In genomic region chr7:130356121-130356759, GRCh38 we compare ENCODE assay signal across 10 cellular contexts. TPM values are rescaled to one million over a fixed set of nuclear protein-coding genes. Genes with fewer than 3 reads are reported as not detected.
A peak's percentile ranks its signal among the peaks of the same experiment; 100 is the strongest.
DNase-seq lines count a peak whose midpoint lies in the region; ATAC-seq lines count a peak whose summit lies in the region.
"Had no signal": no experiment of that assay in that cellular context is flagged by ENCODE, and none has a peak within 500 bp of the region (broad histone marks: within the 10 kb centered on the region; RNA-seq: fewer than 3 reads in every experiment).

No MANE protein-coding gene starts in this region.

- H3K4me3 ChIP-seq in duodenal mucosa (ENCODE audit: low read depth in 1 of 2, low read length in 2 of 2): no peak overlapping the region
- no peak overlapping the region for H3K4me3 ChIP-seq in mesodermal cell (ENCODE audit: extremely low read depth, insufficient read depth, low read length, poor library complexity, severe bottlenecking)
- no peak overlapping the region for H3K4me3 ChIP-seq in aorta (ENCODE audit: low read length in 2 of 2)

- WGBS in mesodermal cell (ENCODE audit: insufficient coverage in 2 of 2), 2 experiments: 12 to 24% methylated on average over 5 to 6 of the region's 8 CpGs
- WGBS in aorta, 2 donors: 35 to 48% methylated on average over 8 of the region's 8 CpGs

- intact Hi-C loops in aorta (cut with DNase I): no loop called here

- peaks cover 0 to 9% of the 10 kb centered on the region in 2 donors for H3K4me1 ChIP-seq in duodenal mucosa (ENCODE audit: control insufficient read depth in 1 of 2, insufficient read depth in 2 of 2, low read length in 2 of 2)
- peaks cover 41% of the 10 kb centered on the region for H3K4me1 ChIP-seq in mesodermal cell (ENCODE audit: control insufficient read depth, insufficient read depth, low read length, poor library complexity, severe bottlenecking)
- no peaks in the 10 kb centered on the region for H3K4me1 ChIP-seq in aorta (ENCODE audit: control insufficient read depth in 1 of 2, insufficient read depth in 2 of 2, low read length in 2 of 2)

- H3K36me3 ChIP-seq in duodenal mucosa (ENCODE audit: control insufficient read depth in 1 of 2, insufficient read depth in 2 of 2, low read length in 2 of 2) (no peaks in the 10 kb centered on the region), mesodermal cell (ENCODE audit: control insufficient read depth, insufficient read depth, low read length) (no peaks in the 10 kb centered on the region), aorta (ENCODE audit: control insufficient read depth in 1 of 2, insufficient read depth in 2 of 2, low read length in 1 of 2) (no peaks in the 10 kb centered on the region)

- H3K9me3 ChIP-seq in duodenal mucosa (ENCODE audit: control insufficient read depth in 1 of 2, low read length in 2 of 2) (peaks cover 3 to 4% of the 10 kb centered on the region in 2 donors), mesodermal cell (ENCODE audit: control insufficient read depth, low read length) (peaks cover 28% of the 10 kb centered on the region), aorta (ENCODE audit: control insufficient read depth, low read length) (no peaks in the 10 kb centered on the region)

- H3K27ac ChIP-seq in duodenal mucosa (ENCODE audit: low read depth, low read length) (peak overlapping the region; percentile 65), mesodermal cell (ENCODE audit: low read depth, low read length, severe bottlenecking) (peak overlapping the region; percentile 99), aorta (ENCODE audit: low read depth in 1 of 2, low read length in 2 of 2) (peak overlapping the region in 1 of 2 donors; percentile 53)
- H3K27ac ChIP-seq: C4-2B had no signal

- DNase-seq in SIG-M5 treated with dmso at 0.1 percent for 504 hours (lab: John Stamatoyannopoulos, UW; ENCODE audit: unreplicated experiment) (peak; percentile 3), SIG-M5 (lab: John Stamatoyannopoulos, UW) (no peak), aorta (peak in 1 of 2 donors; percentile 66), NCI-H1694 treated with DMSO at 0.1 percent for 48 hours (lab: John Stamatoyannopoulos, UW) (no peak)
- no peak for DNase-seq in activated CD8-positive, alpha-beta memory T cell treated with anti-CD3 and anti-CD28 coated beads for 24 hours

- H3K9ac ChIP-seq in duodenal mucosa (ENCODE audit: low read depth in 1 of 2, low read length in 2 of 2): peak overlapping the region in 1 of 2 donors; percentile 12

- ATAC-seq in aorta (ENCODE audit: low FRiP score) (peak; percentile 8), GM21367 (IDR thresholded peaks at IDR 0.05; ENCODE audit: unreplicated experiment) (no peak)

- no peaks in the 10 kb centered on the region for H3K27me3 ChIP-seq in duodenal mucosa (ENCODE audit: control insufficient read depth in 1 of 2, insufficient read depth in 2 of 2, low read length in 2 of 2)
- no peaks in the 10 kb centered on the region for H3K27me3 ChIP-seq in aorta (ENCODE audit: control insufficient read depth in 1 of 2, insufficient read depth in 2 of 2, low read length in 1 of 2)

RNA-seq across cellular contexts. Expression of gene CPA5, which starts 11.6 kb away (rescaled TPM):
- not detected for polyA plus RNA-seq in mesodermal cell (2013, experiment 1 of 2)
- polyA plus RNA-seq in mesodermal cell (2013, experiment 2 of 2): not detected
- total RNA-seq in aorta: not detected
- not detected for polyA plus RNA-seq in aorta

RNA-seq across cellular contexts. Expression of gene CPA1, which starts 24.1 kb away (rescaled TPM):
- 1.00 TPM for polyA plus RNA-seq in mesodermal cell (2013, experiment 1 of 2)
- polyA plus RNA-seq in mesodermal cell (2013, experiment 2 of 2): 1.3 TPM
- total RNA-seq in aorta: 1 to 10 TPM; 3.6 to 5.9 TPM
- polyA plus RNA-seq in aorta: 1 to 10 TPM; 6.5 to 9.4 TPM
- total RNA-seq: T-helper 2 cell treated with Interferon-gamma antibody and Interleukin-4, amounts not matched to agents 100 ng/mL and 5 ng/mL, for 36 hours had no signal
